In the genomic region with DNA sequence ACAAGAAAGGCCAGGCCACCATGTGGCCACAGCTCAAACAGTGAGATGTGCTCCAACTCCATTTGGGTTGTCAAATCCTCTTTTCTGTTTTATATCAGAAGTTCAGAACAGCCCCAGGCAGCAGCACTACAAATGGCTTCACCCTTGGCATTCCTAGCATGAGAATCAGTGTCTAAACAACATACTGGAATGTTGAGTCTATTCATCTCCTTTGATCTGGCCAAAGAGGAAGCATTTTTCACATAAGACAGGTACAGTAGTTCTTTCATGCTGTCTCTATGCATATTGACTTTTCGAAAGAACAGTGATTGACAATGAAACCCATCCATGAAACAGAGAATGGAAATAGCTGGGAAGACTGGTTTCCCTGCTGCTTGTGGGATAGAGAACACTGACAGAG, we compare ENCODE assay signal across 20 cellular contexts.
A peak's percentile ranks its signal among the peaks of the same experiment; 100 is the strongest.
DNase-seq lines count a peak whose midpoint lies in the region; ATAC-seq and TF ChIP-seq lines count a peak whose summit lies in the region.
"Had no signal": no experiment of that assay in that cellular context is flagged by ENCODE, and none has a peak within 500 bp of the region (broad histone marks: within the 10 kb centered on the region; RNA-seq: fewer than 3 reads in every experiment).

No MANE protein-coding gene starts in this region.

- H3K27ac Mint-ChIP-seq in GM23338, result no peak overlapping the region
- peak overlapping the region; percentile 2 for H3K27ac Mint-ChIP-seq in type B pancreatic cell

- H3K27me3 Mint-ChIP-seq in GM23338 (ENCODE audit: insufficient read depth, low read depth, poor library complexity), result no peaks in the 10 kb centered on the region
- peaks cover 24% of the 10 kb centered on the region for H3K27me3 Mint-ChIP-seq in type B pancreatic cell

- H3K79me2 ChIP-seq in GM23338 (replicated peaks; ENCODE audit: insufficient read depth), result no peaks in the 10 kb centered on the region

- WGBS in psoas muscle, 3 donors, result 93 to 96% (median 94%) methylated on average over 1 of the region's 1 CpG

- no peaks in the 10 kb centered on the region for H3K9me3 Mint-ChIP-seq in GM23338
- no peaks in the 10 kb centered on the region for H3K9me3 Mint-ChIP-seq in type B pancreatic cell

- 0 out of 2 replicates have a peak overlapping the region, but pooled peaks have one; percentile 1 for H2AFZ ChIP-seq in GM23338

- H3K4me3 Mint-ChIP-seq in GM23338 (no peak overlapping the region), type B pancreatic cell (no peak overlapping the region)

- no peak overlapping the region for H3K4me2 ChIP-seq in GM23338

- H3K4me1 ChIP-seq in GM23338 (ENCODE audit: insufficient read depth), result peaks cover 10% of the 10 kb centered on the region; the same call in 1 of the 2 replicates
- no peaks in the 10 kb centered on the region for H3K4me1 ChIP-seq in foreskin keratinocyte
- no peaks in the 10 kb centered on the region for H3K4me1 ChIP-seq in psoas muscle
- H3K4me1 ChIP-seq: HAP-1 had no signal

- H3K36me3 ChIP-seq in GM23338 (ENCODE audit: insufficient read depth) (no peaks in the 10 kb centered on the region), psoas muscle (ENCODE audit: insufficient read depth in 1 of 2, low read depth in 1 of 2) (no peaks in the 10 kb centered on the region)
- H3K36me3 ChIP-seq: HAP-1, MG63 had no signal

- H3K4me3 ChIP-seq in GM23338, result no peak overlapping the region
- H3K4me3 ChIP-seq in psoas muscle, result no peak overlapping the region
- H3K4me3 ChIP-seq: HAP-1, MG63 had no signal

- H3K4me1 Mint-ChIP-seq in GM23338, result peaks cover 15% of the 10 kb centered on the region
- peaks cover 31% of the 10 kb centered on the region for H3K4me1 Mint-ChIP-seq in type B pancreatic cell (ENCODE audit: unreplicated experiment)

- H3K36me3 Mint-ChIP-seq in GM23338 (ENCODE audit: low read depth) (no peaks in the 10 kb centered on the region), type B pancreatic cell (no peaks in the 10 kb centered on the region)

- H3K27me3 ChIP-seq in GM23338 (ENCODE audit: insufficient read depth) (no peaks in the 10 kb centered on the region), foreskin keratinocyte (no peaks in the 10 kb centered on the region), psoas muscle (ENCODE audit: insufficient read depth in 3 of 3, low read length in 2 of 3) (no peaks in the 10 kb centered on the region)

- ATAC-seq in GM23338 (no peak), foreskin keratinocyte (no peak), psoas muscle (no peak)
- ATAC-seq: Right ventricle myocardium inferior had no signal

- H3K27ac ChIP-seq in GM23338 (ENCODE audit: low read depth), result no peak overlapping the region
- no peak overlapping the region for H3K27ac ChIP-seq in foreskin keratinocyte
- H3K27ac ChIP-seq in psoas muscle, result no peak overlapping the region
- H3K27ac ChIP-seq: HL-60 had no signal

- intact Hi-C loops in psoas muscle (cut with DNase I), result loop anchor here in 1 of 2 donors (10.0 kb wide), 1 partner anchor 1865 kb away; no protein-coding TSS in a partner anchor

- DNase-seq in GM23338 (ENCODE audit: low spot score) (peak; percentile 9), SW480 (ENCODE audit: low spot score) (peak; percentile 29), foreskin keratinocyte (peak; percentile 41 to 74), type B pancreatic cell (ENCODE audit: extremely low spot score, unreplicated experiment) (no peak), dedifferentiated amniotic fluid mesenchymal stem cell (ENCODE audit: extremely low spot score) (no peak), occipital lobe (lab: John Stamatoyannopoulos, UW) (no peak), psoas muscle (no peak)
- DNase-seq: ACHN; DMS 273 treated with DMSO at 0.1 percent for 48 hours; DND-41; GDM1; IMR-90; MG63; NCI-H2081; NCI-H2171 treated with DMSO at 0.1 percent for 48 hours; NCI-H446; NK-92 treated with Interleukin-12 subunit alpha and Interleukin-12 subunit beta, amount 100 ng/mL, for 24 hours had no signal

- no peaks in the 10 kb centered on the region for H3F3A ChIP-seq in GM23338 (replicated peaks; ENCODE audit: low read depth)

- no peak for TF ChIP-seq CTCF in GM23338 (conservative IDR thresholded peaks at IDR 0.05; ENCODE audit: low read depth in 2 of 2)
- no peak for TF ChIP-seq CTCF in foreskin keratinocyte (conservative IDR thresholded peaks at IDR 0.05)
- no peak for TF ChIP-seq CTCF in type B pancreatic cell (conservative IDR thresholded peaks at IDR 0.05)
- no peak for TF ChIP-seq CTCF in psoas muscle (IDR thresholded peaks at IDR 0.05)

- H4K20me1 ChIP-seq in GM23338 (replicated peaks; ENCODE audit: insufficient read depth), result no peaks in the 10 kb centered on the region

- 0 out of 2 replicates have a peak, but pooled peaks cover 6% of the 10 kb centered on the region for H3K9me2 ChIP-seq in GM23338 (ENCODE audit: insufficient read depth)

- no peaks in the 10 kb centered on the region for H3K9me3 ChIP-seq in psoas muscle
- H3K9me3 ChIP-seq: HAP-1, MG63 had no signal

TF ChIP-seq in GM23338, 12 proteins besides CTCF, POLR2A, EP300 and RAD21:
- TF ChIP-seq EZH2 (IDR thresholded peaks at IDR 0.05; ENCODE audit: low read depth, unreplicated experiment), result no peak
- TF ChIP-seq STAT1 (IDR thresholded peaks at IDR 0.05; ENCODE audit: unreplicated experiment), result no peak
- TF ChIP-seq CREB1 (CRISPR knock-in tag; IDR thresholded peaks at IDR 0.05; ENCODE audit: low read depth), result no peak
- TF ChIP-seq POLR2AphosphoS5 (IDR thresholded peaks at IDR 0.05; ENCODE audit: low read depth), result no peak
- TF ChIP-seq, protein P1, sequence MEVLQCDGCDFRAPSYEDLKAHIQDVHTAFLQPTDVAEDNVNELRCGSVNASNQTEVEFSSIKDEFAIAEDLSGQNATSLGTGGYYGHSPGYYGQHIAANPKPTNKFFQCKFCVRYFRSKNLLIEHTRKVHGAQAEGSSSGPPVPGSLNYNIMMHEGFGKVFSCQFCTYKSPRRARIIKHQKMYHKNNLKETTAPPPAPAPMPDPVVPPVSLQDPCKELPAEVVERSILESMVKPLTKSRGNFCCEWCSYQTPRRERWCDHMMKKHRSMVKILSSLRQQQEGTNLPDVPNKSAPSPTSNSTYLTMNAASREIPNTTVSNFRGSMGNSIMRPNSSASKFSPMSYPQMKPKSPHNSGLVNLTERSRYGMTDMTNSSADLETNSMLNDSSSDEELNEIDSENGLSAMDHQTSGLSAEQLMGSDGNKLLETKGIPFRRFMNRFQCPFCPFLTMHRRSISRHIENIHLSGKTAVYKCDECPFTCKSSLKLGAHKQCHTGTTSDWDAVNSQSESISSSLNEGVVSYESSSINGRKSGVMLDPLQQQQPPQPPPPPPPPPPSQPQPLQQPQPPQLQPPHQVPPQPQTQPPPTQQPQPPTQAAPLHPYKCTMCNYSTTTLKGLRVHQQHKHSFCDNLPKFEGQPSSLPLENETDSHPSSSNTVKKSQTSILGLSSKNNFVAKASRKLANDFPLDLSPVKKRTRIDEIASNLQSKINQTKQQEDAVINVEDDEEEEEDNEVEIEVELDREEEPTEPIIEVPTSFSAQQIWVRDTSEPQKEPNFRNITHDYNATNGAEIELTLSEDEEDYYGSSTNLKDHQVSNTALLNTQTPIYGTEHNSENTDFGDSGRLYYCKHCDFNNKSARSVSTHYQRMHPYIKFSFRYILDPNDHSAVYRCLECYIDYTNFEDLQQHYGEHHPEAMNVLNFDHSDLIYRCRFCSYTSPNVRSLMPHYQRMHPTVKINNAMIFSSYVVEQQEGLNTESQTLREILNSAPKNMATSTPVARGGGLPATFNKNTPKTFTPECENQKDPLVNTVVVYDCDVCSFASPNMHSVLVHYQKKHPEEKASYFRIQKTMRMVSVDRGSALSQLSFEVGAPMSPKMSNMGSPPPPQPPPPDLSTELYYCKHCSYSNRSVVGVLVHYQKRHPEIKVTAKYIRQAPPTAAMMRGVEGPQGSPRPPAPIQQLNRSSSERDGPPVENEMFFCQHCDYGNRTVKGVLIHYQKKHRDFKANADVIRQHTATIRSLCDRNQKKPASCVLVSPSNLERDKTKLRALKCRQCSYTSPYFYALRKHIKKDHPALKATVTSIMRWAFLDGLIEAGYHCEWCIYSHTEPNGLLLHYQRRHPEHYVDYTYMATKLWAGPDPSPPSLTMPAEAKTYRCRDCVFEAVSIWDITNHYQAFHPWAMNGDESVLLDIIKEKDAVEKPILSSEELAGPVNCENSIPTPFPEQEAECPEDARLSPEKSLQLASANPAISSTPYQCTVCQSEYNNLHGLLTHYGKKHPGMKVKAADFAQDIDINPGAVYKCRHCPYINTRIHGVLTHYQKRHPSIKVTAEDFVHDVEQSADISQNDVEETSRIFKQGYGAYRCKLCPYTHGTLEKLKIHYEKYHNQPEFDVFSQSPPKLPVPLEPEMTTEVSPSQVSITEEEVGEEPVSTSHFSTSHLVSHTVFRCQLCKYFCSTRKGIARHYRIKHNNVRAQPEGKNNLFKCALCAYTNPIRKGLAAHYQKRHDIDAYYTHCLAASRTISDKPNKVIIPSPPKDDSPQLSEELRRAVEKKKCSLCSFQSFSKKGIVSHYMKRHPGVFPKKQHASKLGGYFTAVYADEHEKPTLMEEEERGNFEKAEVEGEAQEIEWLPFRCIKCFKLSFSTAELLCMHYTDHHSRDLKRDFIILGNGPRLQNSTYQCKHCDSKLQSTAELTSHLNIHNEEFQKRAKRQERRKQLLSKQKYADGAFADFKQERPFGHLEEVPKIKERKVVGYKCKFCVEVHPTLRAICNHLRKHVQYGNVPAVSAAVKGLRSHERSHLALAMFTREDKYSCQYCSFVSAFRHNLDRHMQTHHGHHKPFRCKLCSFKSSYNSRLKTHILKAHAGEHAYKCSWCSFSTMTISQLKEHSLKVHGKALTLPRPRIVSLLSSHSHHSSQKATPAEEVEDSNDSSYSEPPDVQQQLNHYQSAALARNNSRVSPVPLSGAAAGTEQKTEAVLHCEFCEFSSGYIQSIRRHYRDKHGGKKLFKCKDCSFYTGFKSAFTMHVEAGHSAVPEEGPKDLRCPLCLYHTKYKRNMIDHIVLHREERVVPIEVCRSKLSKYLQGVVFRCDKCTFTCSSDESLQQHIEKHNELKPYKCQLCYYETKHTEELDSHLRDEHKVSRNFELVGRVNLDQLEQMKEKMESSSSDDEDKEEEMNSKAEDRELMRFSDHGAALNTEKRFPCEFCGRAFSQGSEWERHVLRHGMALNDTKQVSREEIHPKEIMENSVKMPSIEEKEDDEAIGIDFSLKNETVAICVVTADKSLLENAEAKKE (CRISPR knock-in tag; IDR thresholded peaks at IDR 0.05), result no peak
- TF ChIP-seq, protein P2, sequence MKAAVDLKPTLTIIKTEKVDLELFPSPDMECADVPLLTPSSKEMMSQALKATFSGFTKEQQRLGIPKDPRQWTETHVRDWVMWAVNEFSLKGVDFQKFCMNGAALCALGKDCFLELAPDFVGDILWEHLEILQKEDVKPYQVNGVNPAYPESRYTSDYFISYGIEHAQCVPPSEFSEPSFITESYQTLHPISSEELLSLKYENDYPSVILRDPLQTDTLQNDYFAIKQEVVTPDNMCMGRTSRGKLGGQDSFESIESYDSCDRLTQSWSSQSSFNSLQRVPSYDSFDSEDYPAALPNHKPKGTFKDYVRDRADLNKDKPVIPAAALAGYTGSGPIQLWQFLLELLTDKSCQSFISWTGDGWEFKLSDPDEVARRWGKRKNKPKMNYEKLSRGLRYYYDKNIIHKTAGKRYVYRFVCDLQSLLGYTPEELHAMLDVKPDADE (IDR thresholded peaks at IDR 0.05), result no peak
- TF ChIP-seq ZNF114 (CRISPR knock-in tag; IDR thresholded peaks at IDR 0.05), result no peak
- no peak for TF ChIP-seq EZH2phosphoT487 (IDR thresholded peaks at IDR 0.05; ENCODE audit: unreplicated experiment)
- TF ChIP-seq NANOG (IDR thresholded peaks at IDR 0.05; ENCODE audit: borderline replicate concordance), result no peak

Comparison
In these comparisons a context has a peak if more than half of its experiments do, and no peak if none do; other contexts are left out.
1. DNase-seq: peak in GM23338 (single experiment), SW480 (single experiment) and foreskin keratinocyte (2 of 2); none in type B pancreatic cell (single experiment), dedifferentiated amniotic fluid mesenchymal stem cell (single experiment), occipital lobe (single experiment) and psoas muscle (0 of 2).